In the genomic region with DNA sequence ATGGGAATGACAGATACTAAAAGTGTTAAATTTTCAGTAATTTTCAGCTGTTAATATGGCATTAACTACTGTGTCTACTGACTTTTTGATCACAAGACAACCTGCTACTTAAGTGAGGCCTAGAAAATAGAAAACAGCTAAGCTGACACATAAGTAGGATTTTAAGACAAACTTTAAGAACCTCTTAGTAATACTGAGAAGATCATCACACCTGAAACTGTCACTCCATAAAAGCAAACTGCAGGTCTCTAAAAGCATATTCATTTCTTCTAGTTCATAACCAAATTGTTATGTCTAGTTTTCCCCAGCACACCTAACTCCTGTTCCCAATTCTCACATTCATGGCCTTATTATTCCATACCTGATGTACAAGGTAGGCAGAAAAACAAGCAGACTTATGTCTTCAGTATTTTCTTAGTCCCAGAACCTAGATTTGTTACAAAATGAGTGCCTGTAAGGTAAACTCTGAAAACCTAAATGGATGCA, we compare ENCODE assay signal across 14 cellular contexts. TPM values are rescaled to one million over a fixed set of nuclear protein-coding genes. Genes with fewer than 3 reads are reported as not detected.
A peak's percentile ranks its signal among the peaks of the same experiment; 100 is the strongest.
DNase-seq lines count a peak whose midpoint lies in the region; ATAC-seq, FAIRE-seq and TF ChIP-seq lines count a peak whose summit lies in the region.
"Had no signal": no experiment of that assay in that cellular context is flagged by ENCODE, and none has a peak within 500 bp of the region (broad histone marks: within the 10 kb centered on the region; RNA-seq: fewer than 3 reads in every experiment).

No MANE protein-coding gene starts in this region.

- intact Hi-C loops in activated CD8-positive, alpha-beta T cell treated with anti-CD3 and anti-CD28 coated beads for 36 hours (cut with micrococcal nuclease) = loop anchor here (5.0 to 10.0 kb wide), 2 partner anchors 116 to 142 kb away; no protein-coding TSS in a partner anchor
- intact Hi-C loops in CD4-positive, alpha-beta memory T cell (cut with micrococcal nuclease) = loop anchor here (1.0 to 5.0 kb wide), 7 partner anchors 12 to 252 kb away; partner anchors contain the start of genes CCDC182 and CUEDC1
- intact Hi-C loops in natural killer cell (cut with micrococcal nuclease) = loop anchor here (1.0 to 5.0 kb wide), 3 partner anchors 52 to 141 kb away; no protein-coding TSS in a partner anchor
- intact Hi-C loops in pancreas (cut with DNase I) = loop anchor here in 2 of 3 donors (5.0 kb wide), 1 partner anchor 142 kb away; no protein-coding TSS in a partner anchor
- intact Hi-C loops in posterior vena cava (cut with DNase I) = loop anchor here in 1 of 2 donors (5.0 kb wide), 1 partner anchor 142 kb away; no protein-coding TSS in a partner anchor

- peak overlapping the region; percentile 5 for H3K27ac ChIP-seq in CD4-positive, alpha-beta memory T cell (ENCODE audit: low read depth, low read length)
- H3K27ac ChIP-seq in GM23248 (no peak overlapping the region), pancreas (no peak overlapping the region)
- H3K27ac ChIP-seq: brain microvascular endothelial cell, transverse colon had no signal

- CTCF ChIA-PET in activated CD8-positive, alpha-beta T cell treated with anti-CD3 and anti-CD28 coated beads for 36 hours (lab: Charles Lee) = interaction anchor here (0.7 to 12.2 kb wide), 38 partner anchors 8 to 226 kb away, joined by 3 to 177 read pairs (median 4); partner anchors contain the start of genes CUEDC1, MKS1, MRPS23 and SRSF1
- CTCF ChIA-PET in activated CD8-positive, alpha-beta T cell treated with anti-CD3 and anti-CD28 coated beads, Interleukin-2, amount 10 ng/mL, durations not matched to agents 7 days and 5 days (lab: Charles Lee) = interaction anchor here (0.7 to 7.2 kb wide), 49 partner anchors 8 to 741 kb away, joined by 3 to 138 read pairs (median 5); partner anchors contain the start of genes CUEDC1, MKS1, MRPS23 and SRSF1
- CTCF ChIA-PET in CD4-positive, alpha-beta memory T cell (lab: Charles Lee; ENCODE audit: partially characterized antibody) = interaction anchor here (0.6 to 10.9 kb wide), 40 partner anchors 7 to 173 kb away, joined by 3 to 202 read pairs (median 5); partner anchors contain the start of genes CUEDC1, MRPS23, SRSF1 and VEZF1
- CTCF ChIA-PET in activated CD4-positive, alpha-beta memory T cell treated with anti-CD3 and anti-CD28 coated beads, Interleukin-2, amount 10 ng/mL, durations not matched to agents 7 days and 5 days (lab: Charles Lee) = interaction anchor here (0.6 to 11.0 kb wide), 36 partner anchors 8 to 181 kb away, joined by 3 to 137 read pairs (median 4); partner anchors contain the start of genes MRPS23, SRSF1 and VEZF1

- no peaks in the 10 kb centered on the region for H3K9me2 ChIP-seq in GM23248 (ENCODE audit: insufficient read depth)

- H2AFZ ChIP-seq in GM23248 = no peak overlapping the region
- H2AFZ ChIP-seq: GM23338 had no signal

- no peak overlapping the region for H3K4me2 ChIP-seq in GM23248 (ENCODE audit: unreplicated experiment)
- H3K4me2 ChIP-seq: GM23338 had no signal

- H3K9me3 ChIP-seq in CD4-positive, alpha-beta memory T cell (ENCODE audit: control insufficient read depth in 1 of 2, low read length in 2 of 2) = no peaks in the 10 kb centered on the region
- H3K9me3 ChIP-seq in GM23248 (ENCODE audit: low read depth) = no peaks in the 10 kb centered on the region
- no peaks in the 10 kb centered on the region for H3K9me3 ChIP-seq in pancreas
- H3K9me3 ChIP-seq: right atrium auricular region, transverse colon had no signal

- in situ Hi-C loops in GM23248 (cut with MboI) = loop anchor here (5.0 kb wide), 1 partner anchor 147 kb away; the partner anchor contains the start of gene MRPS23

- POLR2A ChIA-PET in activated CD8-positive, alpha-beta T cell treated with anti-CD3 and anti-CD28 coated beads for 36 hours (lab: Charles Lee) = interaction anchor here (0.5 to 12.1 kb wide), 17 partner anchors 4 to 166 kb away, joined by 3 to 230 read pairs (median 3); partner anchors contain the start of genes SRSF1 and VEZF1
- POLR2A ChIA-PET in activated CD8-positive, alpha-beta T cell treated with anti-CD3 and anti-CD28 coated beads, Interleukin-2, amount 10 ng/mL, durations not matched to agents 7 days and 5 days (lab: Charles Lee) = interaction anchor here (0.5 to 4.5 kb wide), 8 partner anchors 8 to 437 kb away, joined by 3 to 29 read pairs (median 4); partner anchors contain the start of genes MRPS23 and SRSF1
- POLR2A ChIA-PET in CD4-positive, alpha-beta memory T cell (lab: Charles Lee; ENCODE audit: partially characterized antibody) = interaction anchor here (0.6 to 7.1 kb wide), 12 partner anchors 8 to 155 kb away, joined by 3 to 65 read pairs (median 4); partner anchors contain the start of genes MRPS23, SRSF1 and VEZF1
- POLR2A ChIA-PET in activated CD4-positive, alpha-beta memory T cell treated with anti-CD3 and anti-CD28 coated beads, Interleukin-2, amount 10 ng/mL, durations not matched to agents 7 days and 5 days (lab: Charles Lee) = interaction anchor here (0.9 to 7.4 kb wide), 10 partner anchors 7 to 149 kb away, joined by 3 to 86 read pairs (median 5); partner anchors contain the start of genes DYNLL2, MRPS23, SRSF1 and VEZF1

- peaks cover 86% of the 10 kb centered on the region for H3K4me1 Mint-ChIP-seq in activated CD8-positive, alpha-beta T cell treated with anti-CD3 and anti-CD28 coated beads for 36 hours (ENCODE audit: low read depth)
- peaks cover 72% of the 10 kb centered on the region for H3K4me1 Mint-ChIP-seq in activated CD8-positive, alpha-beta T cell treated with anti-CD3 and anti-CD28 coated beads, Interleukin-2, amount 10 ng/mL, durations not matched to agents 7 days and 5 days (ENCODE audit: low read depth)
- H3K4me1 Mint-ChIP-seq in CD4-positive, alpha-beta memory T cell = peaks cover 28 to 55% (median 39%) of the 10 kb centered on the region in 4 donors
- H3K4me1 Mint-ChIP-seq in activated CD4-positive, alpha-beta memory T cell treated with anti-CD3 and anti-CD28 coated beads, Interleukin-2, amount 10 ng/mL, durations not matched to agents 7 days and 5 days = peaks cover 75% of the 10 kb centered on the region
- peaks cover 22 to 23% of the 10 kb centered on the region in 2 donors for H3K4me1 Mint-ChIP-seq in natural killer cell

- no peak for DNase-seq in activated CD8-positive, alpha-beta T cell treated with anti-CD3 and anti-CD28 coated beads for 36 hours
- no peak for DNase-seq in activated CD8-positive, alpha-beta T cell treated with anti-CD3 and anti-CD28 coated beads, Interleukin-2, amount 10 ng/mL, durations not matched to agents 7 days and 5 days
- no peak for DNase-seq in CD4-positive, alpha-beta memory T cell
- DNase-seq in activated CD4-positive, alpha-beta memory T cell treated with anti-CD3 and anti-CD28 coated beads, Interleukin-2, amount 10 ng/mL, durations not matched to agents 7 days and 5 days = no peak
- DNase-seq in natural killer cell (no peak), GM23248 (no peak), pancreas (no peak), posterior vena cava (ENCODE audit: low spot score) (no peak)
- DNase-seq: DND-41; NK-92 treated with Interleukin-12 subunit alpha and Interleukin-12 subunit beta, amount 100 ng/mL, for 24 hours; transverse colon had no signal

- H3K27ac Mint-ChIP-seq in activated CD8-positive, alpha-beta T cell treated with anti-CD3 and anti-CD28 coated beads for 36 hours = peak overlapping the region; percentile 44
- no peak overlapping the region for H3K27ac Mint-ChIP-seq in activated CD8-positive, alpha-beta T cell treated with anti-CD3 and anti-CD28 coated beads, Interleukin-2, amount 10 ng/mL, durations not matched to agents 7 days and 5 days
- peak overlapping the region; percentile 60 to 80 (median 70) for H3K27ac Mint-ChIP-seq in CD4-positive, alpha-beta memory T cell
- H3K27ac Mint-ChIP-seq in activated CD4-positive, alpha-beta memory T cell treated with anti-CD3 and anti-CD28 coated beads, Interleukin-2, amount 10 ng/mL, durations not matched to agents 7 days and 5 days = peak overlapping the region; percentile 26
- peak overlapping the region; percentile 42 to 53 for H3K27ac Mint-ChIP-seq in natural killer cell
- H3K27ac Mint-ChIP-seq: GM23338 had no signal

- no peak overlapping the region for H3K9ac ChIP-seq in GM23248

- H3K4me1 ChIP-seq in CD4-positive, alpha-beta memory T cell (ENCODE audit: insufficient read depth, low read length) = peaks cover 43% of the 10 kb centered on the region
- H3K4me1 ChIP-seq in GM23248 (ENCODE audit: insufficient read depth) (peaks cover 38% of the 10 kb centered on the region), pancreas (peaks cover 13 to 16% (median 14%) of the 10 kb centered on the region in 3 donors)

- H3F3A ChIP-seq in GM23248 (ENCODE audit: insufficient read depth) = peaks cover 94% of the 10 kb centered on the region

- no peak for ATAC-seq in activated CD8-positive, alpha-beta T cell treated with anti-CD3 and anti-CD28 coated beads for 36 hours
- ATAC-seq in activated CD8-positive, alpha-beta T cell treated with anti-CD3 and anti-CD28 coated beads, Interleukin-2, amount 10 ng/mL, durations not matched to agents 7 days and 5 days = no peak
- ATAC-seq in natural killer cell (no peak), pancreas (no peak)

- no peak for FAIRE-seq in pancreas (lab: Jason Lieb, UNC)

- H3K9me3 Mint-ChIP-seq in activated CD8-positive, alpha-beta T cell treated with anti-CD3 and anti-CD28 coated beads for 36 hours = no peaks in the 10 kb centered on the region
- no peaks in the 10 kb centered on the region for H3K9me3 Mint-ChIP-seq in activated CD8-positive, alpha-beta T cell treated with anti-CD3 and anti-CD28 coated beads, Interleukin-2, amount 10 ng/mL, durations not matched to agents 7 days and 5 days (ENCODE audit: insufficient read depth)
- no peaks in the 10 kb centered on the region for H3K9me3 Mint-ChIP-seq in CD4-positive, alpha-beta memory T cell
- H3K9me3 Mint-ChIP-seq in activated CD4-positive, alpha-beta memory T cell treated with anti-CD3 and anti-CD28 coated beads, Interleukin-2, amount 10 ng/mL, durations not matched to agents 7 days and 5 days = no peaks in the 10 kb centered on the region
- H3K9me3 Mint-ChIP-seq in natural killer cell = no peaks in the 10 kb centered on the region
- H3K9me3 Mint-ChIP-seq: GM23338 had no signal

- H3K27me3 ChIP-seq in CD4-positive, alpha-beta memory T cell (ENCODE audit: insufficient read depth, low read length) = no peaks in the 10 kb centered on the region
- no peaks in the 10 kb centered on the region for H3K27me3 ChIP-seq in GM23248 (replicated peaks; ENCODE audit: insufficient read depth)
- no peaks in the 10 kb centered on the region for H3K27me3 ChIP-seq in pancreas
- H3K27me3 ChIP-seq: brain microvascular endothelial cell, right atrium auricular region, transverse colon had no signal

- TF ChIP-seq CTCF in activated CD8-positive, alpha-beta T cell treated with anti-CD3 and anti-CD28 coated beads for 36 hours (IDR thresholded peaks at IDR 0.05) = no peak
- TF ChIP-seq CTCF in natural killer cell (IDR thresholded peaks at IDR 0.05) = no peak
- TF ChIP-seq CTCF in pancreas (IDR thresholded peaks at IDR 0.05) = no peak

- H4K20me1 ChIP-seq in GM23248 (ENCODE audit: insufficient read depth) = 0 out of 2 replicates have a peak, but pooled peaks cover 10% of the 10 kb centered on the region

- no peak overlapping the region for H3K4me3 Mint-ChIP-seq in activated CD8-positive, alpha-beta T cell treated with anti-CD3 and anti-CD28 coated beads for 36 hours
- no peak overlapping the region for H3K4me3 Mint-ChIP-seq in activated CD8-positive, alpha-beta T cell treated with anti-CD3 and anti-CD28 coated beads, Interleukin-2, amount 10 ng/mL, durations not matched to agents 7 days and 5 days
- H3K4me3 Mint-ChIP-seq in CD4-positive, alpha-beta memory T cell = no peak overlapping the region
- H3K4me3 Mint-ChIP-seq in activated CD4-positive, alpha-beta memory T cell treated with anti-CD3 and anti-CD28 coated beads, Interleukin-2, amount 10 ng/mL, durations not matched to agents 7 days and 5 days = no peak overlapping the region
- H3K4me3 Mint-ChIP-seq in natural killer cell = no peak overlapping the region
- H3K4me3 Mint-ChIP-seq: GM23338 had no signal

- no peaks in the 10 kb centered on the region for H3K27me3 Mint-ChIP-seq in activated CD8-positive, alpha-beta T cell treated with anti-CD3 and anti-CD28 coated beads for 36 hours
- no peaks in the 10 kb centered on the region for H3K27me3 Mint-ChIP-seq in activated CD8-positive, alpha-beta T cell treated with anti-CD3 and anti-CD28 coated beads, Interleukin-2, amount 10 ng/mL, durations not matched to agents 7 days and 5 days (ENCODE audit: low read depth)
- H3K27me3 Mint-ChIP-seq in CD4-positive, alpha-beta memory T cell = no peaks in the 10 kb centered on the region
- H3K27me3 Mint-ChIP-seq in activated CD4-positive, alpha-beta memory T cell treated with anti-CD3 and anti-CD28 coated beads, Interleukin-2, amount 10 ng/mL, durations not matched to agents 7 days and 5 days = no peaks in the 10 kb centered on the region
- no peaks in the 10 kb centered on the region for H3K27me3 Mint-ChIP-seq in natural killer cell (ENCODE audit: low read depth in 2 of 2)

- peaks cover 69% of the 10 kb centered on the region for H3K79me2 ChIP-seq in GM23248 (ENCODE audit: insufficient read depth)

- H3K36me3 ChIP-seq in CD4-positive, alpha-beta memory T cell (ENCODE audit: insufficient read depth, low read length) = peaks cover 28% of the 10 kb centered on the region
- H3K36me3 ChIP-seq in GM23248 (ENCODE audit: low read depth) (peaks cover 61% of the 10 kb centered on the region), pancreas (peaks cover 0 to 30% (median 4%) of the 10 kb centered on the region in 3 donors)

- peaks cover 54% of the 10 kb centered on the region for H3K36me3 Mint-ChIP-seq in activated CD8-positive, alpha-beta T cell treated with anti-CD3 and anti-CD28 coated beads for 36 hours (ENCODE audit: low read depth)
- peaks cover 68% of the 10 kb centered on the region for H3K36me3 Mint-ChIP-seq in activated CD8-positive, alpha-beta T cell treated with anti-CD3 and anti-CD28 coated beads, Interleukin-2, amount 10 ng/mL, durations not matched to agents 7 days and 5 days (ENCODE audit: low read depth)
- H3K36me3 Mint-ChIP-seq in CD4-positive, alpha-beta memory T cell = peaks cover 19 to 47% of the 10 kb centered on the region in 2 donors
- H3K36me3 Mint-ChIP-seq in activated CD4-positive, alpha-beta memory T cell treated with anti-CD3 and anti-CD28 coated beads, Interleukin-2, amount 10 ng/mL, durations not matched to agents 7 days and 5 days (ENCODE audit: low read depth) = peaks cover 73% of the 10 kb centered on the region
- no peaks in the 10 kb centered on the region for H3K36me3 Mint-ChIP-seq in natural killer cell

- no peak overlapping the region for H3K4me3 ChIP-seq in CD4-positive, alpha-beta memory T cell (ENCODE audit: low read length in 2 of 2)
- H3K4me3 ChIP-seq in GM23248 = no peak overlapping the region
- no peak overlapping the region for H3K4me3 ChIP-seq in pancreas
- H3K4me3 ChIP-seq: GM23338, right atrium auricular region, transverse colon had no signal

RNA-seq across cellular contexts. Expression of gene SRSF1, which starts 8.0 kb away (rescaled TPM):
- 100 to 1,000 TPM; 333 to 342 TPM for total RNA-seq in activated CD8-positive, alpha-beta T cell treated with anti-CD3 and anti-CD28 coated beads for 36 hours
- 100 to 1,000 TPM; 382 to 383 TPM for total RNA-seq in activated CD8-positive, alpha-beta T cell treated with anti-CD3 and anti-CD28 coated beads, Interleukin-2, amount 10 ng/mL, durations not matched to agents 7 days and 5 days
- total RNA-seq in CD4-positive, alpha-beta memory T cell = 100 to 1,000 TPM; 242 to 257 TPM
- 10 to 100 TPM; 32.4 to 59.3 TPM for polyA plus RNA-seq in CD4-positive, alpha-beta memory T cell
- total RNA-seq in activated CD4-positive, alpha-beta memory T cell treated with anti-CD3 and anti-CD28 coated beads, Interleukin-2, amount 10 ng/mL, durations not matched to agents 7 days and 5 days = 100 to 1,000 TPM; 298 to 304 TPM
- total RNA-seq in natural killer cell = 100 to 1,000 TPM; 125 to 157 (median 137) TPM
- total RNA-seq in GM23248 (2014; rRNA removed; shearing (Covaris generic)) = 204 and 228 TPM in 2 replicates
- polyA plus RNA-seq in GM23248 (2016; fragmentation: Nextera tagmentation; extraction: Ambion mirVana) = 125 and 130 TPM in 2 replicates
- total RNA-seq in pancreas = 10 to 100 TPM; 37.5 to 95.2 (median 77.0) TPM
- 10 to 100 TPM; 39.8 to 58.8 TPM for polyA plus RNA-seq in pancreas
- 100 to 1,000 TPM; 120 to 152 TPM for total RNA-seq in posterior vena cava

RNA-seq across cellular contexts. Expression of gene VEZF1, which starts 11.0 kb away (rescaled TPM):
- total RNA-seq in activated CD8-positive, alpha-beta T cell treated with anti-CD3 and anti-CD28 coated beads for 36 hours = 10 to 100 TPM; 17.9 to 19.6 TPM
- total RNA-seq in activated CD8-positive, alpha-beta T cell treated with anti-CD3 and anti-CD28 coated beads, Interleukin-2, amount 10 ng/mL, durations not matched to agents 7 days and 5 days = 10 to 100 TPM; 37.5 to 37.6 TPM
- total RNA-seq in CD4-positive, alpha-beta memory T cell = 10 to 100 TPM; 76.0 to 76.6 TPM
- polyA plus RNA-seq in CD4-positive, alpha-beta memory T cell = 10 to 100 TPM; 30.6 to 50.2 TPM
- total RNA-seq in activated CD4-positive, alpha-beta memory T cell treated with anti-CD3 and anti-CD28 coated beads, Interleukin-2, amount 10 ng/mL, durations not matched to agents 7 days and 5 days = 10 to 100 TPM; 44.6 to 46.6 TPM
- total RNA-seq in natural killer cell (10 to 100 TPM; 49.8 to 64.6 (median 63.4) TPM), pancreas (10 to 100 TPM; 20.1 to 41.6 (median 25.8) TPM), posterior vena cava (10 to 100 TPM; 56.1 to 61.8 TPM)
- 45.5 and 51.9 TPM in 2 replicates for total RNA-seq in GM23248 (2014; rRNA removed; shearing (Covaris generic))
- polyA plus RNA-seq in GM23248 (2016; fragmentation: Nextera tagmentation; extraction: Ambion mirVana) (30.5 and 32.2 TPM in 2 replicates), pancreas (10 to 100 TPM; 11.7 to 21.0 TPM)

RNA-seq across cellular contexts. Expression of gene CUEDC1, which starts 43.8 kb away (rescaled TPM):
- under 1 TPM; 0.29 to 0.40 TPM for total RNA-seq in activated CD8-positive, alpha-beta T cell treated with anti-CD3 and anti-CD28 coated beads for 36 hours
- total RNA-seq in activated CD8-positive, alpha-beta T cell treated with anti-CD3 and anti-CD28 coated beads, Interleukin-2, amount 10 ng/mL, durations not matched to agents 7 days and 5 days = under 1 TPM in 1 of 2 experiments, not detected in 1; 0.18 TPM
- total RNA-seq in CD4-positive, alpha-beta memory T cell = under 1 TPM; 0.61 to 0.90 TPM
- polyA plus RNA-seq in CD4-positive, alpha-beta memory T cell = not detected
- under 1 TPM in 1 of 2 experiments, not detected in 1; 0.25 TPM for total RNA-seq in activated CD4-positive, alpha-beta memory T cell treated with anti-CD3 and anti-CD28 coated beads, Interleukin-2, amount 10 ng/mL, durations not matched to agents 7 days and 5 days
- total RNA-seq in natural killer cell = 1 to 10 TPM; 1.5 to 3.7 (median 2.6) TPM
- 11.1 and 18.8 TPM in 2 replicates for total RNA-seq in GM23248 (2014; rRNA removed; shearing (Covaris generic))
- polyA plus RNA-seq in GM23248 (2016; fragmentation: Nextera tagmentation; extraction: Ambion mirVana) = 13.6 and 15.5 TPM in 2 replicates
- total RNA-seq in pancreas = 10 to 100 TPM; 16.5 to 22.5 (median 21.2) TPM
- polyA plus RNA-seq in pancreas = 10 to 100 TPM; 26.4 to 30.4 TPM
- 10 to 100 TPM; 42.3 to 43.6 TPM for total RNA-seq in posterior vena cava
